Comparison of ENCODE assay signal across 1 cellular context in genomic region chr17:72447251-72447640, GRCh38.
TF ChIP-seq lines count a peak whose summit lies in the region.

No MANE protein-coding gene starts in this region.

TF ChIP-seq in HepG2, 621 proteins besides CTCF, POLR2A, EP300 and RAD21 (continued from another document and continues in another):
- TF ChIP-seq, protein P1, sequence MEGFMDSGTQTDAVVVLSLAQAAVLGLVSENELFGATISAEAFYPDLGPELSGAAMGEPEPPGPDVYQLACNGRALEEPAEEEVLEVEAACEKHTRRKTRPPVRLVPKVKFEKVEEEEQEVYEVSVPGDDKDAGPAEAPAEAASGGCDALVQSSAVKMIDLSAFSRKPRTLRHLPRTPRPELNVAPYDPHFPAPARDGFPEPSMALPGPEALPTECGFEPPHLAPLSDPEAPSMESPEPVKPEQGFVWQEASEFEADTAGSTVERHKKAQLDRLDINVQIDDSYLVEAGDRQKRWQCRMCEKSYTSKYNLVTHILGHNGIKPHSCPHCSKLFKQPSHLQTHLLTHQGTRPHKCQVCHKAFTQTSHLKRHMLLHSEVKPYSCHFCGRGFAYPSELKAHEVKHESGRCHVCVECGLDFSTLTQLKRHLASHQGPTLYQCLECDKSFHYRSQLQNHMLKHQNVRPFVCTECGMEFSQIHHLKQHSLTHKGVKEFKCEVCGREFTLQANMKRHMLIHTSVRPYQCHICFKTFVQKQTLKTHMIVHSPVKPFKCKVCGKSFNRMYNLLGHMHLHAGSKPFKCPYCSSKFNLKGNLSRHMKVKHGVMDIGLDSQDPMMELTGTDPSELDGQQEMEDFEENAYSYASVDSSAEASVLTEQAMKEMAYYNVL (CRISPR knock-in tag; IDR thresholded peaks at IDR 0.05; ENCODE audit: borderline replicate concordance), result peak; percentile 99
- TF ChIP-seq ZMYM2 (CRISPR knock-in tag; IDR thresholded peaks at IDR 0.05) (0 out of 2 replicates have a peak, but pooled peaks have one; percentile 44), SOX5 (CRISPR knock-in tag; IDR thresholded peaks at IDR 0.05; ENCODE audit: borderline replicate concordance) (peak; percentile 88; the same call in 1 of the 2 replicates), SMYD3 (CRISPR knock-in tag; IDR thresholded peaks at IDR 0.05) (peak; percentile 96), FOXP1 (IDR thresholded peaks at IDR 0.05) (no peak), FOXP1 (CRISPR knock-in tag; IDR thresholded peaks at IDR 0.05) (peak; percentile 74; the same call in 1 of the 2 replicates), ZBTB3 (CRISPR knock-in tag; IDR thresholded peaks at IDR 0.05; ENCODE audit: borderline replicate concordance, low read depth) (0 out of 2 replicates have a peak, but pooled peaks have one; percentile 30), PITX1 (CRISPR knock-in tag; IDR thresholded peaks at IDR 0.05) (peak; percentile 81), MEIS2 (CRISPR knock-in tag; IDR thresholded peaks at IDR 0.05) (peak; percentile 46; the same call in 1 of the 2 replicates), CBFB (CRISPR knock-in tag; IDR thresholded peaks at IDR 0.05) (no peak), SP5 (CRISPR knock-in tag; IDR thresholded peaks at IDR 0.05; ENCODE audit: borderline replicate concordance, low read depth) (peak; percentile 73), HNF4G (IDR thresholded peaks at IDR 0.05; ENCODE audit: borderline replicate concordance, low read depth, low read length) (no peak), HNF4G (CRISPR knock-in tag; IDR thresholded peaks at IDR 0.05; ENCODE audit: borderline replicate concordance, low read depth) (no peak; the same call in 1 of the 2 replicates), STAT6 (CRISPR knock-in tag; IDR thresholded peaks at IDR 0.05; ENCODE audit: borderline replicate concordance) (no peak), BATF2 (CRISPR knock-in tag; IDR thresholded peaks at IDR 0.05) (no peak), NFE2L2 (IDR thresholded peaks at IDR 0.05; ENCODE audit: low read length) (0 out of 2 replicates have a peak, but pooled peaks have one; percentile 0), NFYC (CRISPR knock-in tag; IDR thresholded peaks at IDR 0.05) (peak; percentile 47; the same call in 1 of the 2 replicates), THRA (CRISPR knock-in tag; IDR thresholded peaks at IDR 0.05; ENCODE audit: borderline replicate concordance) (peak; percentile 86; the same call in 1 of the 2 replicates), ZFP36 (IDR thresholded peaks at IDR 0.05; ENCODE audit: borderline replicate concordance, low read depth, low read length, partially characterized antibody) (no peak), ZNF460 (CRISPR knock-in tag; IDR thresholded peaks at IDR 0.05; ENCODE audit: borderline replicate concordance) (no peak), ATM (IDR thresholded peaks at IDR 0.05; ENCODE audit: borderline replicate concordance) (no peak), SAP130 (CRISPR knock-in tag; IDR thresholded peaks at IDR 0.05; ENCODE audit: low read depth) (peak; percentile 80), HOXA3 (CRISPR knock-in tag; IDR thresholded peaks at IDR 0.05) (no peak), LBX2 (CRISPR knock-in tag; IDR thresholded peaks at IDR 0.05; ENCODE audit: borderline replicate concordance) (no peak), ZNF256 (CRISPR knock-in tag; conservative IDR thresholded peaks at IDR 0.05) (no peak), ZNF292 (CRISPR knock-in tag; IDR thresholded peaks at IDR 0.05; ENCODE audit: borderline replicate concordance, low read depth) (peak; percentile 69; the same call in 1 of the 2 replicates), ZNF337 (CRISPR knock-in tag; IDR thresholded peaks at IDR 0.05; ENCODE audit: borderline replicate concordance, low read depth) (no peak), ZNF263 (CRISPR knock-in tag; IDR thresholded peaks at IDR 0.05) (no peak), ZNF572 (CRISPR knock-in tag; IDR thresholded peaks at IDR 0.05) (no peak)
- TF ChIP-seq, protein P2, sequence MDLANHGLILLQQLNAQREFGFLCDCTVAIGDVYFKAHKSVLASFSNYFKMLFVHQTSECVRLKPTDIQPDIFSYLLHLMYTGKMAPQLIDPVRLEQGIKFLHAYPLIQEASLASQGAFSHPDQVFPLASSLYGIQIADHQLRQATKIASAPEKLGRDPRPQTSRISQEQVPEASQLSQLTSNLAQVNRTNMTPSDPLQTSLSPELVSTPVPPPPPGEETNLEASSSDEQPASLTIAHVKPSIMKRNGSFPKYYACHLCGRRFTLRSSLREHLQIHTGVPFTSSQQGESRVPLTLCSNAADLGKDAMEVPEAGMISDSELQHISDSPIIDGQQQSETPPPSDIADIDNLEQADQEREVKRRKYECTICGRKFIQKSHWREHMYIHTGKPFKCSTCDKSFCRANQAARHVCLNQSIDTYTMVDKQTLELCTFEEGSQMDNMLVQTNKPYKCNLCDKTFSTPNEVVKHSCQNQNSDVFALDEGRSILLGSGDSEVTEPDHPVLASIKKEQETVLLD (CRISPR knock-in tag; IDR thresholded peaks at IDR 0.05; ENCODE audit: low read depth), result no peak
- TF ChIP-seq, protein P3, sequence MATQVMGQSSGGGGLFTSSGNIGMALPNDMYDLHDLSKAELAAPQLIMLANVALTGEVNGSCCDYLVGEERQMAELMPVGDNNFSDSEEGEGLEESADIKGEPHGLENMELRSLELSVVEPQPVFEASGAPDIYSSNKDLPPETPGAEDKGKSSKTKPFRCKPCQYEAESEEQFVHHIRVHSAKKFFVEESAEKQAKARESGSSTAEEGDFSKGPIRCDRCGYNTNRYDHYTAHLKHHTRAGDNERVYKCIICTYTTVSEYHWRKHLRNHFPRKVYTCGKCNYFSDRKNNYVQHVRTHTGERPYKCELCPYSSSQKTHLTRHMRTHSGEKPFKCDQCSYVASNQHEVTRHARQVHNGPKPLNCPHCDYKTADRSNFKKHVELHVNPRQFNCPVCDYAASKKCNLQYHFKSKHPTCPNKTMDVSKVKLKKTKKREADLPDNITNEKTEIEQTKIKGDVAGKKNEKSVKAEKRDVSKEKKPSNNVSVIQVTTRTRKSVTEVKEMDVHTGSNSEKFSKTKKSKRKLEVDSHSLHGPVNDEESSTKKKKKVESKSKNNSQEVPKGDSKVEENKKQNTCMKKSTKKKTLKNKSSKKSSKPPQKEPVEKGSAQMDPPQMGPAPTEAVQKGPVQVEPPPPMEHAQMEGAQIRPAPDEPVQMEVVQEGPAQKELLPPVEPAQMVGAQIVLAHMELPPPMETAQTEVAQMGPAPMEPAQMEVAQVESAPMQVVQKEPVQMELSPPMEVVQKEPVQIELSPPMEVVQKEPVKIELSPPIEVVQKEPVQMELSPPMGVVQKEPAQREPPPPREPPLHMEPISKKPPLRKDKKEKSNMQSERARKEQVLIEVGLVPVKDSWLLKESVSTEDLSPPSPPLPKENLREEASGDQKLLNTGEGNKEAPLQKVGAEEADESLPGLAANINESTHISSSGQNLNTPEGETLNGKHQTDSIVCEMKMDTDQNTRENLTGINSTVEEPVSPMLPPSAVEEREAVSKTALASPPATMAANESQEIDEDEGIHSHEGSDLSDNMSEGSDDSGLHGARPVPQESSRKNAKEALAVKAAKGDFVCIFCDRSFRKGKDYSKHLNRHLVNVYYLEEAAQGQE (IDR thresholded peaks at IDR 0.05; ENCODE audit: borderline replicate concordance in 1 of 2, low read depth in 1 of 2, low read length in 2 of 2), result 0 out of 4 replicates have a peak, but pooled peaks of 1 of the 2 experiments have one; percentile 17
- TF ChIP-seq, protein P4, sequence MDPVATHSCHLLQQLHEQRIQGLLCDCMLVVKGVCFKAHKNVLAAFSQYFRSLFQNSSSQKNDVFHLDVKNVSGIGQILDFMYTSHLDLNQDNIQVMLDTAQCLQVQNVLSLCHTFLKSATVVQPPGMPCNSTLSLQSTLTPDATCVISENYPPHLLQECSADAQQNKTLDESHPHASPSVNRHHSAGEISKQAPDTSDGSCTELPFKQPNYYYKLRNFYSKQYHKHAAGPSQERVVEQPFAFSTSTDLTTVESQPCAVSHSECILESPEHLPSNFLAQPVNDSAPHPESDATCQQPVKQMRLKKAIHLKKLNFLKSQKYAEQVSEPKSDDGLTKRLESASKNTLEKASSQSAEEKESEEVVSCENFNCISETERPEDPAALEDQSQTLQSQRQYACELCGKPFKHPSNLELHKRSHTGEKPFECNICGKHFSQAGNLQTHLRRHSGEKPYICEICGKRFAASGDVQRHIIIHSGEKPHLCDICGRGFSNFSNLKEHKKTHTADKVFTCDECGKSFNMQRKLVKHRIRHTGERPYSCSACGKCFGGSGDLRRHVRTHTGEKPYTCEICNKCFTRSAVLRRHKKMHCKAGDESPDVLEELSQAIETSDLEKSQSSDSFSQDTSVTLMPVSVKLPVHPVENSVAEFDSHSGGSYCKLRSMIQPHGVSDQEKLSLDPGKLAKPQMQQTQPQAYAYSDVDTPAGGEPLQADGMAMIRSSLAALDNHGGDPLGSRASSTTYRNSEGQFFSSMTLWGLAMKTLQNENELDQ (CRISPR knock-in tag; IDR thresholded peaks at IDR 0.05; ENCODE audit: borderline replicate concordance), result no peak
- TF ChIP-seq, protein P5, sequence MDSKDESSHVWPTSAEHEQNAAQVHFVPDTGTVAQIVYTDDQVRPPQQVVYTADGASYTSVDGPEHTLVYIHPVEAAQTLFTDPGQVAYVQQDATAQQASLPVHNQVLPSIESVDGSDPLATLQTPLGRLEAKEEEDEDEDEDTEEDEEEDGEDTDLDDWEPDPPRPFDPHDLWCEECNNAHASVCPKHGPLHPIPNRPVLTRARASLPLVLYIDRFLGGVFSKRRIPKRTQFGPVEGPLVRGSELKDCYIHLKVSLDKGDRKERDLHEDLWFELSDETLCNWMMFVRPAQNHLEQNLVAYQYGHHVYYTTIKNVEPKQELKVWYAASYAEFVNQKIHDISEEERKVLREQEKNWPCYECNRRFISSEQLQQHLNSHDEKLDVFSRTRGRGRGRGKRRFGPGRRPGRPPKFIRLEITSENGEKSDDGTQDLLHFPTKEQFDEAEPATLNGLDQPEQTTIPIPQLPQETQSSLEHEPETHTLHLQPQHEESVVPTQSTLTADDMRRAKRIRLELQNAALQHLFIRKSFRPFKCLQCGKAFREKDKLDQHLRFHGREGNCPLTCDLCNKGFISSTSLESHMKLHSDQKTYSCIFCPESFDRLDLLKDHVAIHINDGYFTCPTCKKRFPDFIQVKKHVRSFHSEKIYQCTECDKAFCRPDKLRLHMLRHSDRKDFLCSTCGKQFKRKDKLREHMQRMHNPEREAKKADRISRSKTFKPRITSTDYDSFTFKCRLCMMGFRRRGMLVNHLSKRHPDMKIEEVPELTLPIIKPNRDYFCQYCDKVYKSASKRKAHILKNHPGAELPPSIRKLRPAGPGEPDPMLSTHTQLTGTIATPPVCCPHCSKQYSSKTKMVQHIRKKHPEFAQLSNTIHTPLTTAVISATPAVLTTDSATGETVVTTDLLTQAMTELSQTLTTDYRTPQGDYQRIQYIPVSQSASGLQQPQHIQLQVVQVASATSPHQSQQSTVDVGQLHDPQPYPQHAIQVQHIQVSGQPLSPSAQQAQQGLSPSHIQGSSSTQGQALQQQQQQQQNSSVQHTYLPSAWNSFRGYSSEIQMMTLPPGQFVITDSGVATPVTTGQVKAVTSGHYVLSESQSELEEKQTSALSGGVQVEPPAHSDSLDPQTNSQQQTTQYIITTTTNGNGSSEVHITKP (CRISPR knock-in tag; IDR thresholded peaks at IDR 0.05; ENCODE audit: low read depth), result no peak
- TF ChIP-seq, protein P6, sequence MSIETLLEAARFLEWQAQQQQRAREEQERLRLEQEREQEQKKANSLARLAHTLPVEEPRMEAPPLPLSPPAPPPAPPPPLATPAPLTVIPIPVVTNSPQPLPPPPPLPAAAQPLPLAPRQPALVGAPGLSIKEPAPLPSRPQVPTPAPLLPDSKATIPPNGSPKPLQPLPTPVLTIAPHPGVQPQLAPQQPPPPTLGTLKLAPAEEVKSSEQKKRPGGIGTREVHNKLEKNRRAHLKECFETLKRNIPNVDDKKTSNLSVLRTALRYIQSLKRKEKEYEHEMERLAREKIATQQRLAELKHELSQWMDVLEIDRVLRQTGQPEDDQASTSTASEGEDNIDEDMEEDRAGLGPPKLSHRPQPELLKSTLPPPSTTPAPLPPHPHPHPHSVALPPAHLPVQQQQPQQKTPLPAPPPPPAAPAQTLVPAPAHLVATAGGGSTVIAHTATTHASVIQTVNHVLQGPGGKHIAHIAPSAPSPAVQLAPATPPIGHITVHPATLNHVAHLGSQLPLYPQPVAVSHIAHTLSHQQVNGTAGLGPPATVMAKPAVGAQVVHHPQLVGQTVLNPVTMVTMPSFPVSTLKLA (IDR thresholded peaks at IDR 0.05), result no peak
